In the genomic region with DNA sequence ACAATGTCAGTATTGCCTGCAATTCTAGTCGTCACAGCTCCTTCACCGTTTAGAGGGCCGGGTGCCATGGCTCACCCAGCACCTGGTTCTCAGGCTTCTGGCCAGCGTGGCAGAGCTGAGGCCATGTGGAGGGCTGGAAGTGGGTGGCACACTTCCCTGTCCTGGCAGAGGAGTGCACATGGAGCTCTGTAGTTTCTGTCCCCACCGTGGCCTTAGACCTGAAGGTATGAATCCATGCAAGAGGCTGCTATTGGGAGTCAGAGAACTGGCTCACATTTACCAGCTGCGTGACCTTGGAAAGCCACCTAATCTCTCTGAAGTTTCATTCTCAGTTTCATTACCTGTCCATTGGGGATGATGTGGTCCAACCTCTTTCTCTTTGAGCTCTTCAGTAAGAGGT, we compare ENCODE assay signal across 23 cellular contexts. TPM values are rescaled to one million over a fixed set of nuclear protein-coding genes. Genes with fewer than 3 reads are reported as not detected.
DNase-seq lines count a peak whose midpoint lies in the region; ATAC-seq lines count a peak whose summit lies in the region.
"Had no signal": no experiment of that assay in that cellular context is flagged by ENCODE, and none has a peak within 500 bp of the region (broad histone marks: within the 10 kb centered on the region; RNA-seq: fewer than 3 reads in every experiment).

No MANE protein-coding gene starts in this region.

- H3K27me3 ChIP-seq in skeletal muscle tissue (ENCODE audit: control insufficient read depth in 3 of 3, insufficient read depth in 3 of 3, low read length in 3 of 3), result no peaks in the 10 kb centered on the region
- H3K27me3 ChIP-seq: BLaER1 treated with 17β-estradiol and CSF1 and Interleukin-3, amounts not matched to agents 10 nM and 100 nM; cardiac muscle cell; testis had no signal

- H3K36me3 ChIP-seq in skeletal muscle tissue (ENCODE audit: control insufficient read depth in 3 of 3, insufficient read depth in 3 of 3, low read length in 3 of 3), result no peaks in the 10 kb centered on the region
- H3K36me3 ChIP-seq: BLaER1 treated with 17β-estradiol and CSF1 and Interleukin-3, amounts not matched to agents 10 nM and 100 nM; cardiac muscle cell had no signal

- no peaks in the 10 kb centered on the region for H3K36me3 Mint-ChIP-seq in activated CD4-positive, alpha-beta T cell treated with anti-CD3 and anti-CD28 coated beads, Interleukin-2, amount 10 ng/mL, durations not matched to agents 24 days and 14 days (ENCODE audit: low read depth)
- H3K36me3 Mint-ChIP-seq: mesothelial cell of epicardium had no signal

- H3K4me3 ChIP-seq in skeletal muscle tissue (ENCODE audit: low read length in 3 of 3), result no peak overlapping the region
- H3K4me3 ChIP-seq: BLaER1 treated with 17β-estradiol and CSF1 and Interleukin-3, amounts not matched to agents 10 nM and 100 nM; cardiac muscle cell; PC-9; testis had no signal

- H3K9ac ChIP-seq in skeletal muscle tissue (ENCODE audit: low read depth in 1 of 3, low read length in 3 of 3), result peak overlapping the region in 2 of 3 donors; percentile 3 to 47
- H3K9ac ChIP-seq: BLaER1 treated with 17β-estradiol and CSF1 and Interleukin-3, amounts not matched to agents 10 nM and 100 nM had no signal

- peak; percentile 51 for DNase-seq in activated effector memory CD4-positive, alpha-beta T cell treated with anti-CD3 and anti-CD28 coated beads, Interleukin-2, amount 50 U/mL, for 16 hours
- no peak for DNase-seq in activated effector memory CD4-positive, alpha-beta T cell treated with Interleukin-2 at 50 U/mL for 16 hours
- no peak for DNase-seq in HK-2 (ENCODE audit: unreplicated experiment)
- no peak for DNase-seq in ecto neural progenitor cell (ENCODE audit: low spot score)
- no peak for DNase-seq in activated CD4-positive, alpha-beta T cell treated with anti-CD3 and anti-CD28 coated beads, Interleukin-2, amount 10 ng/mL, durations not matched to agents 24 days and 14 days
- DNase-seq: activated CD4-positive, alpha-beta T cell treated with anti-CD3 and anti-CD28 coated beads, Interleukin-2, amount 50 U/mL, for 48 hours; activated T-cell treated with anti-CD3 and anti-CD28 coated beads, Interleukin-2, amount 50 U/mL, for 48 hours; DMS53; effector memory CD8-positive, alpha-beta T cell; kidney; NCI-H2029; NCI-H526 treated with DMSO at 0.1 percent for 48 hours; PC-9; right cardiac atrium; stimulated activated CD4-positive, alpha-beta T cell treated with anti-CD3 and anti-CD28 coated beads, Interleukin-1b, Interleukin-23, amount 100 ng/mL, for 48 hours; testis had no signal

- peak overlapping the region; percentile 68 for H3K27ac ChIP-seq in skeletal muscle tissue (ENCODE audit: low read depth, low read length)
- H3K27ac ChIP-seq: 22Rv1; BLaER1 treated with 17β-estradiol and CSF1 and Interleukin-3, amounts not matched to agents 10 nM and 100 nM; cardiac muscle cell; PC-9; testis had no signal

- no peaks in the 10 kb centered on the region for H3K9me3 Mint-ChIP-seq in activated CD4-positive, alpha-beta T cell treated with anti-CD3 and anti-CD28 coated beads, Interleukin-2, amount 10 ng/mL, durations not matched to agents 24 days and 14 days
- H3K9me3 Mint-ChIP-seq: effector memory CD8-positive, alpha-beta T cell; mesothelial cell of epicardium had no signal

- H3K9me3 ChIP-seq in skeletal muscle tissue (ENCODE audit: control insufficient read depth in 3 of 3, low read length in 3 of 3), result no peaks in the 10 kb centered on the region
- H3K9me3 ChIP-seq: BLaER1 treated with 17β-estradiol and CSF1 and Interleukin-3, amounts not matched to agents 10 nM and 100 nM; testis had no signal

- intact Hi-C loops in activated CD4-positive, alpha-beta T cell treated with anti-CD3 and anti-CD28 coated beads, Interleukin-2, amount 10 ng/mL, durations not matched to agents 24 days and 14 days (cut with micrococcal nuclease), result no loop called here

- H3K4me1 Mint-ChIP-seq in activated CD4-positive, alpha-beta T cell treated with anti-CD3 and anti-CD28 coated beads, Interleukin-2, amount 10 ng/mL, durations not matched to agents 24 days and 14 days, result no peaks in the 10 kb centered on the region
- H3K4me1 Mint-ChIP-seq: mesothelial cell of epicardium had no signal

- ATAC-seq in HG02588 (IDR thresholded peaks at IDR 0.05; ENCODE audit: unreplicated experiment), result peak; percentile 61
- ATAC-seq in HG03196 (IDR thresholded peaks at IDR 0.05; ENCODE audit: unreplicated experiment), result peak; percentile 52
- ATAC-seq: effector memory CD8-positive, alpha-beta T cell had no signal

- peaks cover 11% of the 10 kb centered on the region for H3K27me3 Mint-ChIP-seq in activated CD4-positive, alpha-beta T cell treated with anti-CD3 and anti-CD28 coated beads, Interleukin-2, amount 10 ng/mL, durations not matched to agents 24 days and 14 days

- H3K4me1 ChIP-seq in skeletal muscle tissue (ENCODE audit: control insufficient read depth in 3 of 3, insufficient read depth in 3 of 3, low read length in 3 of 3), result peaks cover 15 to 34% (median 29%) of the 10 kb centered on the region in 3 donors
- H3K4me1 ChIP-seq: BLaER1 treated with 17β-estradiol and CSF1 and Interleukin-3, amounts not matched to agents 10 nM and 100 nM; testis had no signal

- no peak overlapping the region for H3K27ac Mint-ChIP-seq in activated CD4-positive, alpha-beta T cell treated with anti-CD3 and anti-CD28 coated beads, Interleukin-2, amount 10 ng/mL, durations not matched to agents 24 days and 14 days
- H3K27ac Mint-ChIP-seq: effector memory CD8-positive, alpha-beta T cell; mesothelial cell of epicardium had no signal

- no peak overlapping the region for H3K4me3 Mint-ChIP-seq in activated CD4-positive, alpha-beta T cell treated with anti-CD3 and anti-CD28 coated beads, Interleukin-2, amount 10 ng/mL, durations not matched to agents 24 days and 14 days
- H3K4me3 Mint-ChIP-seq: effector memory CD8-positive, alpha-beta T cell; mesothelial cell of epicardium had no signal

RNA-seq across cellular contexts. Expression of a gene that starts 22.2 kb away (rescaled TPM):
- total RNA-seq in skeletal muscle tissue, result 5.7 TPM
- total RNA-seq in activated CD4-positive, alpha-beta T cell treated with anti-CD3 and anti-CD28 coated beads, Interleukin-2, amount 10 ng/mL, durations not matched to agents 24 days and 14 days, result 1.6 and 2.3 TPM in 2 replicates
